ENCODE assay signal across 8 cellular contexts in the genomic region with DNA sequence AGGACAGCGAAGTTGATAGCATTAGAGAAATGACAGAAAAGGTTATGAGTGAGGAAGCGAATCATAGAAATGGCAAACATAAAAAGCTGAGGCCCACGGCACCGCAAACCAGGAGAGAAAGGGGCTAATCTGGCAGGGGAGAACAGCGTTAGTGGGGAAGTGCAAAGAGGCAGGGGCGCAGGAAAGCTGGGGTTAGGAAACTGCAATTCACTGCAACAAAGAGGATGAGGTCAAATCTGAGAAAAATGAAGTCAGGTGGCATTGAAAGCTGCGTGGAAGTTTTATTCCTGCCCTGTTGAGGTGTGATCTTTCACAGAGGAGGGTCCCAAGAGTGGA. TPM values are rescaled to one million over a fixed set of nuclear protein-coding genes. Genes with fewer than 3 reads are reported as not detected.
DNase-seq lines count a peak whose midpoint lies in the region; ATAC-seq and TF ChIP-seq lines count a peak whose summit lies in the region.

No MANE protein-coding gene starts in this region.

- H3K4me3 Mint-ChIP-seq in CD4-positive, alpha-beta memory T cell, result peak overlapping the region; percentile 84 to 98 (median 94)
- peak overlapping the region; percentile 80 for H3K4me3 Mint-ChIP-seq in activated CD4-positive, alpha-beta memory T cell treated with anti-CD3 and anti-CD28 coated beads, Interleukin-2, amount 10 ng/mL, durations not matched to agents 7 days and 5 days

- ATAC-seq in left cardiac atrium (peak; percentile 3), HG03025 (IDR thresholded peaks at IDR 0.05; ENCODE audit: low FRiP score, unreplicated experiment) (no peak)

- no peak for DNase-seq in CD4-positive, alpha-beta memory T cell
- DNase-seq in HFF-Myc (ENCODE audit: extremely low read depth, low read depth), result no peak
- DNase-seq in activated CD4-positive, alpha-beta memory T cell treated with anti-CD3 and anti-CD28 coated beads, Interleukin-2, amount 10 ng/mL, durations not matched to agents 7 days and 5 days, result no peak
- DNase-seq in left cardiac atrium, result no peak
- no peak for DNase-seq in activated CD8-positive, alpha-beta memory T cell treated with anti-CD3 and anti-CD28 coated beads, Interleukin-2, amount 50 U/mL, for 48 hours
- DNase-seq in hepatic stellate cell (ENCODE audit: low spot score), result no peak

- peak overlapping the region; percentile 77 to 88 (median 83) for H3K9ac ChIP-seq in skeletal muscle tissue (ENCODE audit: low read depth in 1 of 3, low read length in 3 of 3)

- peaks cover 19 to 28% (median 24%) of the 10 kb centered on the region in 4 donors for H3K4me1 Mint-ChIP-seq in CD4-positive, alpha-beta memory T cell
- H3K4me1 Mint-ChIP-seq in activated CD4-positive, alpha-beta memory T cell treated with anti-CD3 and anti-CD28 coated beads, Interleukin-2, amount 10 ng/mL, durations not matched to agents 7 days and 5 days, result peaks cover 28% of the 10 kb centered on the region

- no peaks in the 10 kb centered on the region for H3K9me3 ChIP-seq in CD4-positive, alpha-beta memory T cell (ENCODE audit: control insufficient read depth in 1 of 2, low read length in 2 of 2)
- H3K9me3 ChIP-seq in skeletal muscle tissue (ENCODE audit: control insufficient read depth in 3 of 3, low read length in 3 of 3), result no peaks in the 10 kb centered on the region

- H3K36me3 Mint-ChIP-seq in CD4-positive, alpha-beta memory T cell, result peaks cover 0 to 6% of the 10 kb centered on the region in 2 donors
- peaks cover 3% of the 10 kb centered on the region for H3K36me3 Mint-ChIP-seq in activated CD4-positive, alpha-beta memory T cell treated with anti-CD3 and anti-CD28 coated beads, Interleukin-2, amount 10 ng/mL, durations not matched to agents 7 days and 5 days (ENCODE audit: low read depth)

- peak overlapping the region; percentile 71 to 73 for H3K4me3 ChIP-seq in CD4-positive, alpha-beta memory T cell (ENCODE audit: low read length in 2 of 2)
- H3K4me3 ChIP-seq in HFF-Myc (replicated peaks; ENCODE audit: low read depth, low read length) (peak overlapping the region; percentile 66), skeletal muscle tissue (ENCODE audit: low read length in 3 of 3) (peak overlapping the region; percentile 75 to 85 (median 82))

- H3K27me3 ChIP-seq in CD4-positive, alpha-beta memory T cell (ENCODE audit: insufficient read depth, low read length), result no peaks in the 10 kb centered on the region
- no peaks in the 10 kb centered on the region for H3K27me3 ChIP-seq in skeletal muscle tissue (ENCODE audit: control insufficient read depth in 3 of 3, insufficient read depth in 3 of 3, low read length in 3 of 3)

- TF ChIP-seq CTCF in HFF-Myc (IDR thresholded peaks at IDR 0.05; ENCODE audit: low read depth, low read length, missing control alignments), result no peak

- CTCF ChIA-PET in CD4-positive, alpha-beta memory T cell (lab: Charles Lee; ENCODE audit: partially characterized antibody), result no interaction called here
- CTCF ChIA-PET in activated CD4-positive, alpha-beta memory T cell treated with anti-CD3 and anti-CD28 coated beads, Interleukin-2, amount 10 ng/mL, durations not matched to agents 7 days and 5 days (lab: Charles Lee), result no interaction called here

- H3K4me1 ChIP-seq in CD4-positive, alpha-beta memory T cell (ENCODE audit: insufficient read depth, low read length), result peaks cover 21% of the 10 kb centered on the region
- H3K4me1 ChIP-seq in skeletal muscle tissue (ENCODE audit: control insufficient read depth in 3 of 3, insufficient read depth in 3 of 3, low read length in 3 of 3), result peaks cover 4 to 12% (median 6%) of the 10 kb centered on the region in 3 donors

- no peaks in the 10 kb centered on the region for H3K27me3 Mint-ChIP-seq in CD4-positive, alpha-beta memory T cell
- no peaks in the 10 kb centered on the region for H3K27me3 Mint-ChIP-seq in activated CD4-positive, alpha-beta memory T cell treated with anti-CD3 and anti-CD28 coated beads, Interleukin-2, amount 10 ng/mL, durations not matched to agents 7 days and 5 days

- intact Hi-C loops in CD4-positive, alpha-beta memory T cell (cut with micrococcal nuclease), result no loop called here
- intact Hi-C loops in left cardiac atrium (cut with DNase I), result no loop called here

- H3K36me3 ChIP-seq in CD4-positive, alpha-beta memory T cell (ENCODE audit: insufficient read depth, low read length), result no peaks in the 10 kb centered on the region
- no peaks in the 10 kb centered on the region for H3K36me3 ChIP-seq in skeletal muscle tissue (ENCODE audit: control insufficient read depth in 3 of 3, insufficient read depth in 3 of 3, low read length in 3 of 3)

- POLR2A ChIA-PET in CD4-positive, alpha-beta memory T cell (lab: Charles Lee; ENCODE audit: partially characterized antibody), result interaction anchor here (1.3 to 2.5 kb wide), 2 partner anchors 9 to 88 kb away, joined by 5 to 13 read pairs; a partner anchor contains a TSS
- POLR2A ChIA-PET in activated CD4-positive, alpha-beta memory T cell treated with anti-CD3 and anti-CD28 coated beads, Interleukin-2, amount 10 ng/mL, durations not matched to agents 7 days and 5 days (lab: Charles Lee), result interaction anchor here (1.4 to 4.6 kb wide), 2 partner anchors 13 to 88 kb away, joined by 3 to 22 read pairs; a partner anchor contains a TSS

- H3K27ac ChIP-seq in CD4-positive, alpha-beta memory T cell (ENCODE audit: low read depth, low read length), result peak overlapping the region; percentile 63
- H3K27ac ChIP-seq in skeletal muscle tissue (ENCODE audit: low read depth, low read length), result peak overlapping the region; percentile 56

- H3K27ac Mint-ChIP-seq in CD4-positive, alpha-beta memory T cell, result peak overlapping the region; percentile 80 to 98 (median 92)
- no peak overlapping the region for H3K27ac Mint-ChIP-seq in activated CD4-positive, alpha-beta memory T cell treated with anti-CD3 and anti-CD28 coated beads, Interleukin-2, amount 10 ng/mL, durations not matched to agents 7 days and 5 days

- H3K9me3 Mint-ChIP-seq in CD4-positive, alpha-beta memory T cell, result peaks cover 0 to 2% (median 0%) of the 10 kb centered on the region in 8 donors
- H3K9me3 Mint-ChIP-seq in activated CD4-positive, alpha-beta memory T cell treated with anti-CD3 and anti-CD28 coated beads, Interleukin-2, amount 10 ng/mL, durations not matched to agents 7 days and 5 days, result no peaks in the 10 kb centered on the region

RNA-seq across cellular contexts. Expression of a gene that starts 0.6 kb away (rescaled TPM):
- total RNA-seq in CD4-positive, alpha-beta memory T cell, result 10 to 100 TPM; 30.6 to 39.1 TPM
- polyA plus RNA-seq in CD4-positive, alpha-beta memory T cell, result 10 to 100 TPM; 19.7 to 22.0 TPM
- 10 to 100 TPM; 30.6 to 32.3 TPM for total RNA-seq in activated CD4-positive, alpha-beta memory T cell treated with anti-CD3 and anti-CD28 coated beads, Interleukin-2, amount 10 ng/mL, durations not matched to agents 7 days and 5 days
- total RNA-seq in left cardiac atrium, result 10 to 100 TPM; 51.0 to 65.2 TPM
- 16.2 TPM for total RNA-seq in skeletal muscle tissue
